In genomic region chr2:165573534-165574461, GRCh38 we compare ENCODE assay signal across 8 cellular contexts.
DNase-seq lines count a peak whose midpoint lies in the region; ATAC-seq lines count a peak whose summit lies in the region.

No MANE protein-coding gene starts in this region.

- H3K9me3 ChIP-seq in Karpas-422 (ENCODE audit: low read length) (no peaks in the 10 kb centered on the region), neuron (ENCODE audit: low read length) (no peaks in the 10 kb centered on the region)

- no peak overlapping the region for H2AFZ ChIP-seq in Karpas-422 (ENCODE audit: low read length)
- H2AFZ ChIP-seq in neuron (ENCODE audit: low read depth, low read length): peak overlapping the region; percentile 11

- H3K36me3 ChIP-seq in Karpas-422 (ENCODE audit: insufficient read depth, low read length) (peaks cover 2% of the 10 kb centered on the region; the same call in 1 of the 2 replicates), neuron (ENCODE audit: insufficient read depth, low read length) (no peaks in the 10 kb centered on the region)

- peak overlapping the region; percentile 69 for H3K4me3 ChIP-seq in Karpas-422 (ENCODE audit: low read length)
- H3K4me3 ChIP-seq in neuron (ENCODE audit: low read length): peak overlapping the region; percentile 82

- peaks cover 38% of the 10 kb centered on the region for H3K79me2 ChIP-seq in Karpas-422 (ENCODE audit: low read length)

- ATAC-seq in GM21528 (IDR thresholded peaks at IDR 0.05; ENCODE audit: low FRiP score, unreplicated experiment) (no peak), GM19395 (IDR thresholded peaks at IDR 0.05; ENCODE audit: unreplicated experiment) (no peak), HG02884 (IDR thresholded peaks at IDR 0.05; ENCODE audit: unreplicated experiment) (no peak)

- peaks cover 32% of the 10 kb centered on the region for H3K4me1 ChIP-seq in Karpas-422 (ENCODE audit: low read length)
- peaks cover 24% of the 10 kb centered on the region for H3K4me1 ChIP-seq in neuron (ENCODE audit: insufficient read depth, low read length)

- H3K4me2 ChIP-seq in Karpas-422 (ENCODE audit: low read depth, low read length, poor library complexity, severe bottlenecking): peak overlapping the region; percentile 62

- H3K27me3 ChIP-seq in Karpas-422 (ENCODE audit: low read length) (no peaks in the 10 kb centered on the region), neuron (ENCODE audit: insufficient read depth, low read length) (no peaks in the 10 kb centered on the region)

- DNase-seq in Karpas-422 (peak; percentile 92), RPMI8226 (peak; percentile 8), globus pallidus (ENCODE audit: low spot score) (peak; percentile 81), activated T-cell treated with anti-CD3 and anti-CD28 coated beads for 4 hours (no peak)

- H3K9ac ChIP-seq in Karpas-422 (ENCODE audit: low read length): peak overlapping the region; percentile 70

- peak overlapping the region; percentile 92 for H3K27ac ChIP-seq in Karpas-422 (ENCODE audit: low read length)

- H3K9me2 ChIP-seq in Karpas-422 (replicated peaks; ENCODE audit: insufficient read depth, low read length): no peaks in the 10 kb centered on the region; the same call in 1 of the 2 replicates

- no peaks in the 10 kb centered on the region for H4K20me1 ChIP-seq in Karpas-422 (ENCODE audit: insufficient read depth, low read depth, low read length)
